ENCODE assay signal across 5 cellular contexts in genomic region chr18:5021558-5021957, GRCh38.
"Had no signal": no experiment of that assay in that cellular context is flagged by ENCODE, and none has a peak within 500 bp of the region (broad histone marks: within the 10 kb centered on the region; RNA-seq: fewer than 3 reads in every experiment).

No MANE protein-coding gene starts in this region.

- H2AFZ ChIP-seq: GM23248 had no signal

- H3K27ac ChIP-seq: GM23248 had no signal

- ATAC-seq: K562 had no signal

- H3K9ac ChIP-seq: GM23248 had no signal

- H3K27ac Mint-ChIP-seq: H9 had no signal

- H3K4me3 ChIP-seq: GM23248, K562 had no signal

- DNase-seq: GM23248, H9, HCEC 1CT, IMR-90 had no signal

- H3K4me3 Mint-ChIP-seq: H9 had no signal
